ENCODE assay signal across 16 cellular contexts in genomic region chr4:55186700-55187099, GRCh38.
"Had no signal": no experiment of that assay in that cellular context is flagged by ENCODE, and none has a peak within 500 bp of the region (broad histone marks: within the 10 kb centered on the region; RNA-seq: fewer than 3 reads in every experiment).

No MANE protein-coding gene starts in this region.

- H3K4me3 Mint-ChIP-seq: activated CD8-positive, alpha-beta T cell treated with anti-CD3 and anti-CD28 coated beads for 36 hours; activated naive CD8-positive, alpha-beta T cell treated with anti-CD3 and anti-CD28 coated beads, Interleukin-2, amount 50 U/mL, for 24 hours; activated T-helper 1 cell treated with anti-CD3 and anti-CD28 coated beads, Interleukin-12 subunit alpha, Interleukin-12 subunit beta, Interleukin-2, Interleukin-4 antibody, amounts not matched to agents 30 ng/mL and 10 ng/mL and 1 ng/mL, durations not matched to agents 14 hours and 24 hours and 36 hours had no signal

- H3K4me1 ChIP-seq: ascending aorta, prostate gland, sigmoid colon had no signal

- H3K9me3 Mint-ChIP-seq: activated CD8-positive, alpha-beta T cell treated with anti-CD3 and anti-CD28 coated beads for 36 hours; activated naive CD8-positive, alpha-beta T cell treated with anti-CD3 and anti-CD28 coated beads, Interleukin-2, amount 50 U/mL, for 24 hours; activated T-helper 1 cell treated with anti-CD3 and anti-CD28 coated beads, Interleukin-12 subunit alpha, Interleukin-12 subunit beta, Interleukin-2, Interleukin-4 antibody, amounts not matched to agents 30 ng/mL and 10 ng/mL and 1 ng/mL, durations not matched to agents 14 hours and 24 hours and 36 hours had no signal

- H3K27ac ChIP-seq: ascending aorta, prostate gland, sigmoid colon, SJSA1, upper lobe of left lung, VCaP had no signal

- H3K27ac Mint-ChIP-seq: activated CD8-positive, alpha-beta T cell treated with anti-CD3 and anti-CD28 coated beads for 36 hours; activated naive CD8-positive, alpha-beta T cell treated with anti-CD3 and anti-CD28 coated beads, Interleukin-2, amount 50 U/mL, for 24 hours; activated T-helper 1 cell treated with anti-CD3 and anti-CD28 coated beads, Interleukin-12 subunit alpha, Interleukin-12 subunit beta, Interleukin-2, Interleukin-4 antibody, amounts not matched to agents 30 ng/mL and 10 ng/mL and 1 ng/mL, durations not matched to agents 14 hours and 24 hours and 36 hours had no signal

- H3K36me3 ChIP-seq: ascending aorta, gastrocnemius medialis, prostate gland, sigmoid colon, upper lobe of left lung had no signal

- DNase-seq: activated CD4-positive, alpha-beta T cell treated with anti-CD3 and anti-CD28 coated beads for 4 hours; activated CD8-positive, alpha-beta memory T cell treated with anti-CD3 and anti-CD28 coated beads, Interleukin-2, amount 50 U/mL, for 48 hours; activated CD8-positive, alpha-beta T cell treated with anti-CD3 and anti-CD28 coated beads for 36 hours; activated naive CD4-positive, alpha-beta T cell treated with Interleukin-2 at 50 U/mL for 16 hours; activated naive CD8-positive, alpha-beta T cell treated with anti-CD3 and anti-CD28 coated beads, Interleukin-2, amount 50 U/mL, for 24 hours; gastrocnemius medialis; sigmoid colon; stimulated activated CD4-positive, alpha-beta T cell treated with anti-CD3 and anti-CD28 coated beads, Interleukin-12 subunit alpha, Interleukin-12 subunit beta, amount 100 ng/mL, for 4 hours; stimulated activated naive CD8-positive, alpha-beta T cell treated with anti-CD3 and anti-CD28 coated beads, Interleukin-15, Interleukin-2, amounts not matched to agents 100 U/mL and 50 U/mL, for 24 hours; T-helper 9 cell; upper lobe of left lung had no signal

- H3K9me3 ChIP-seq: ascending aorta, gastrocnemius medialis, prostate gland, sigmoid colon, upper lobe of left lung had no signal

- ATAC-seq: activated CD8-positive, alpha-beta T cell treated with anti-CD3 and anti-CD28 coated beads for 36 hours; activated naive CD8-positive, alpha-beta T cell treated with anti-CD3 and anti-CD28 coated beads, Interleukin-2, amount 50 U/mL, for 24 hours; gastrocnemius medialis; stimulated activated naive CD8-positive, alpha-beta T cell treated with anti-CD3 and anti-CD28 coated beads, Interleukin-15, Interleukin-2, amounts not matched to agents 100 U/mL and 50 U/mL, for 24 hours had no signal

- H3K4me3 ChIP-seq: ascending aorta, gastrocnemius medialis, prostate gland, sigmoid colon, SJSA1, upper lobe of left lung had no signal

- H3K27me3 ChIP-seq: ascending aorta, gastrocnemius medialis, sigmoid colon, SJSA1, upper lobe of left lung had no signal

- H3K4me1 Mint-ChIP-seq: activated naive CD8-positive, alpha-beta T cell treated with anti-CD3 and anti-CD28 coated beads, Interleukin-2, amount 50 U/mL, for 24 hours had no signal
